24 cellular contexts compared by ENCODE assay signal in the genomic region with DNA sequence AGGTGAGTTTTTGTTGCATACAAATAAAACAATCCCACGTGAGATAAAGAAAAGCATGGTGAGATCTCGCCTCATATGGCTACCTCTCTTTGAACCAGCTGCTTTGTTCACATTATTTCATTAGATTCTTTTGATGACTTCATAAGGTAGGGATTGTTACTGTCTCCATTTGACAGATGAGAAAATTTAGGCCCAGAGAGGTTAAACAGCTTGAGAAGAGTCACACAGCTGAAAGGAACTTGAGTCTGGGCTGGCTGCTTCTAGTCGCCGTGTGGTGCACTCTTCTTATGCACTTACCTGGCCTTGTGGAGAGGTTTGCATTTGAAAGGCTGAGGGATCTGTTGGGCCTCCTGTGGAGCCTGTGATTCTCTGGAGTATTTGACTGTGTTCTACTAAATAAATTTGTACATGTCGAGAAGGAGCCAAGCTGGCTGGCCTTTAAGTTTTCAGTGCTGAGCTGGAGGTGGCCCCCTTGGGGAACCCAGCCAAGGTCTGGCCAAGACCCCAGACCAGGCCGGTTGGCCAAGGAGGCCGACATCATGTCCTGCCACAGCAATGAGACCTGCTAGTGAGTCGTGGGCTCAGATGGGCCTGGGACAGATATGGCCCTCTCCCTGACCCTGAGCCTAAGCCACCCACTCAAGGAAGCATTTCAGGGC.
"Had no signal": no experiment of that assay in that cellular context is flagged by ENCODE, and none has a peak within 500 bp of the region (broad histone marks: within the 10 kb centered on the region; RNA-seq: fewer than 3 reads in every experiment).

No MANE protein-coding gene starts in this region.

- H3K27me3 ChIP-seq: breast epithelium, colonic mucosa, heart left ventricle, ovary, right atrium auricular region, tibial artery had no signal

- H3K36me3 Mint-ChIP-seq: activated naive CD8-positive, alpha-beta T cell treated with anti-CD3 and anti-CD28 coated beads, Interleukin-2, amount 10 ng/mL, durations not matched to agents 7 days and 5 days; naive B cell; stimulated activated effector memory CD8-positive, alpha-beta T cell treated with anti-CD3 and anti-CD28 coated beads, Interleukin-12 subunit alpha, Interleukin-12 subunit beta, amount 100 ng/mL, for 72 hours had no signal

- H3K4me1 Mint-ChIP-seq: activated CD4-positive, alpha-beta memory T cell treated with anti-CD3 and anti-CD28 coated beads, Interleukin-2, amount 10 ng/mL, durations not matched to agents 7 days and 5 days; activated CD4-positive, alpha-beta T cell treated with anti-CD3 and anti-CD28 coated beads, Interleukin-2, amount 10 ng/mL, durations not matched to agents 24 days and 14 days; activated naive CD8-positive, alpha-beta T cell treated with anti-CD3 and anti-CD28 coated beads, Interleukin-2, amount 10 ng/mL, durations not matched to agents 7 days and 5 days; stimulated activated effector memory CD8-positive, alpha-beta T cell treated with anti-CD3 and anti-CD28 coated beads, Interleukin-12 subunit alpha, Interleukin-12 subunit beta, amount 100 ng/mL, for 72 hours; stimulated activated naive CD8-positive, alpha-beta T cell treated with anti-CD3 and anti-CD28 coated beads, Interleukin-15, amount 100 ng/mL, for 72 hours had no signal

- ATAC-seq: activated CD4-positive, CD25-positive, alpha-beta regulatory T cell treated with anti-CD3 and anti-CD28 coated beads, Interleukin-2, amount 50 U/mL, for 24 hours; activated T-cell treated with anti-CD3 and anti-CD28 coated beads, Interleukin-2, amount 50 U/mL, for 72 hours; heart left ventricle; mucosa of descending colon; psoas muscle; stimulated activated effector memory CD8-positive, alpha-beta T cell treated with anti-CD3 and anti-CD28 coated beads, Interleukin-12 subunit alpha, Interleukin-12 subunit beta, amount 100 ng/mL, for 72 hours; stimulated activated naive CD8-positive, alpha-beta T cell treated with anti-CD3 and anti-CD28 coated beads, Interleukin-15, amount 100 ng/mL, for 72 hours had no signal

- H3K4me3 ChIP-seq: breast epithelium, colonic mucosa, heart left ventricle, left ventricle myocardium inferior, mucosa of descending colon, ovary, psoas muscle, right atrium auricular region, tibial artery had no signal

- H3K4me1 ChIP-seq: breast epithelium, colonic mucosa, psoas muscle, tibial artery had no signal

- H3K27ac Mint-ChIP-seq: activated CD4-positive, alpha-beta memory T cell treated with anti-CD3 and anti-CD28 coated beads, Interleukin-2, amount 10 ng/mL, durations not matched to agents 7 days and 5 days; activated CD4-positive, alpha-beta T cell treated with anti-CD3 and anti-CD28 coated beads, Interleukin-2, amount 10 ng/mL, durations not matched to agents 24 days and 14 days; activated naive CD4-positive, alpha-beta T cell treated with anti-CD3 and anti-CD28 coated beads for 36 hours; activated naive CD8-positive, alpha-beta T cell treated with anti-CD3 and anti-CD28 coated beads, Interleukin-2, amount 10 ng/mL, durations not matched to agents 7 days and 5 days; activated T-cell treated with anti-CD3 and anti-CD28 coated beads, Interleukin-2, amount 50 U/mL, for 72 hours; stimulated activated effector memory CD8-positive, alpha-beta T cell treated with anti-CD3 and anti-CD28 coated beads, Interleukin-12 subunit alpha, Interleukin-12 subunit beta, amount 100 ng/mL, for 72 hours; stimulated activated naive CD8-positive, alpha-beta T cell treated with anti-CD3 and anti-CD28 coated beads, Interleukin-15, amount 100 ng/mL, for 72 hours had no signal

- H3K9me3 Mint-ChIP-seq: activated CD4-positive, alpha-beta memory T cell treated with anti-CD3 and anti-CD28 coated beads, Interleukin-2, amount 10 ng/mL, durations not matched to agents 7 days and 5 days; activated CD4-positive, alpha-beta T cell treated with anti-CD3 and anti-CD28 coated beads, Interleukin-2, amount 10 ng/mL, durations not matched to agents 24 days and 14 days; activated naive CD4-positive, alpha-beta T cell treated with anti-CD3 and anti-CD28 coated beads for 36 hours; activated naive CD8-positive, alpha-beta T cell treated with anti-CD3 and anti-CD28 coated beads, Interleukin-2, amount 10 ng/mL, durations not matched to agents 7 days and 5 days; activated T-cell treated with anti-CD3 and anti-CD28 coated beads, Interleukin-2, amount 50 U/mL, for 72 hours; stimulated activated effector memory CD8-positive, alpha-beta T cell treated with anti-CD3 and anti-CD28 coated beads, Interleukin-12 subunit alpha, Interleukin-12 subunit beta, amount 100 ng/mL, for 72 hours; stimulated activated naive CD8-positive, alpha-beta T cell treated with anti-CD3 and anti-CD28 coated beads, Interleukin-15, amount 100 ng/mL, for 72 hours had no signal

- H3K9me3 ChIP-seq: breast epithelium, colonic mucosa, heart left ventricle, left ventricle myocardium inferior, mucosa of descending colon, ovary, psoas muscle, right atrium auricular region, tibial artery had no signal

- H3K27ac ChIP-seq: breast epithelium, colonic mucosa, epithelial cell of prostate, heart left ventricle, left ventricle myocardium inferior, ovary, psoas muscle, right atrium auricular region, tibial artery had no signal

- H3K27me3 Mint-ChIP-seq: activated CD4-positive, alpha-beta memory T cell treated with anti-CD3 and anti-CD28 coated beads, Interleukin-2, amount 10 ng/mL, durations not matched to agents 7 days and 5 days; naive B cell; stimulated activated naive CD8-positive, alpha-beta T cell treated with anti-CD3 and anti-CD28 coated beads, Interleukin-15, amount 100 ng/mL, for 72 hours had no signal

- H3K4me3 Mint-ChIP-seq: activated CD4-positive, alpha-beta memory T cell treated with anti-CD3 and anti-CD28 coated beads, Interleukin-2, amount 10 ng/mL, durations not matched to agents 7 days and 5 days; activated CD4-positive, alpha-beta T cell treated with anti-CD3 and anti-CD28 coated beads, Interleukin-2, amount 10 ng/mL, durations not matched to agents 24 days and 14 days; activated naive CD4-positive, alpha-beta T cell treated with anti-CD3 and anti-CD28 coated beads for 36 hours; activated naive CD8-positive, alpha-beta T cell treated with anti-CD3 and anti-CD28 coated beads, Interleukin-2, amount 10 ng/mL, durations not matched to agents 7 days and 5 days; activated T-cell treated with anti-CD3 and anti-CD28 coated beads, Interleukin-2, amount 50 U/mL, for 72 hours; naive B cell; stimulated activated effector memory CD8-positive, alpha-beta T cell treated with anti-CD3 and anti-CD28 coated beads, Interleukin-12 subunit alpha, Interleukin-12 subunit beta, amount 100 ng/mL, for 72 hours; stimulated activated naive CD8-positive, alpha-beta T cell treated with anti-CD3 and anti-CD28 coated beads, Interleukin-15, amount 100 ng/mL, for 72 hours had no signal

- DNase-seq: activated CD4-positive, alpha-beta memory T cell treated with anti-CD3 and anti-CD28 coated beads, Interleukin-2, amount 10 ng/mL, durations not matched to agents 7 days and 5 days; activated CD4-positive, alpha-beta T cell treated with anti-CD3 and anti-CD28 coated beads, Interleukin-2, amount 10 ng/mL, durations not matched to agents 24 days and 14 days; activated effector memory CD4-positive, alpha-beta T cell treated with Interleukin-2 at 50 U/mL for 16 hours; activated naive CD4-positive, alpha-beta T cell treated with anti-CD3 and anti-CD28 coated beads for 36 hours; activated naive CD8-positive, alpha-beta T cell treated with anti-CD3 and anti-CD28 coated beads, Interleukin-2, amount 10 ng/mL, durations not matched to agents 7 days and 5 days; activated T-cell treated with anti-CD3 and anti-CD28 coated beads, Interleukin-2, amount 50 U/mL, for 72 hours; amniotic stem cell; colonic mucosa; heart left ventricle; kidney glomerular epithelial cell; left ventricle myocardium inferior; mammary epithelial cell; mucosa of descending colon; naive B cell; ovary; psoas muscle; stimulated activated CD4-positive, alpha-beta T cell treated with anti-CD3 and anti-CD28 coated beads, Interleukin-1b, Interleukin-23, amount 100 ng/mL, for 48 hours; stimulated activated naive CD8-positive, alpha-beta T cell treated with anti-CD3 and anti-CD28 coated beads, Interleukin-15, amount 100 ng/mL, for 72 hours had no signal

- H3K36me3 ChIP-seq: breast epithelium, colonic mucosa, heart left ventricle, left ventricle myocardium inferior, ovary, right atrium auricular region, tibial artery had no signal
